Comparison of ENCODE assay signal across 8 cellular contexts in genomic region chr22:30305519-30305905, GRCh38. TPM values are rescaled to one million over a fixed set of nuclear protein-coding genes. Genes with fewer than 3 reads are reported as not detected.
DNase-seq lines count a peak whose midpoint lies in the region; ATAC-seq and TF ChIP-seq lines count a peak whose summit lies in the region.

No MANE protein-coding gene starts in this region.

- POLR2A ChIA-PET in SK-N-SH (lab: Yijun Ruan, JAX) = no interaction called here

- H3K4me3 ChIP-seq in SK-N-SH (ENCODE audit: low read depth in 2 of 2, low read length in 1 of 2) (no peak overlapping the region), suprapubic skin (peak overlapping the region; percentile 22)

- H3K36me3 Mint-ChIP-seq in immature natural killer cell = peaks cover 0 to 8% (median 0%) of the 10 kb centered on the region in 3 donors

- WGBS in SK-N-SH (ENCODE audit: low lambda C conversion rate) = 81% methylated on average over 3 of the region's 4 CpGs
- WGBS in suprapubic skin = 4% methylated on average over 4 of the region's 4 CpGs

- H3K9ac ChIP-seq in SK-N-SH = no peak overlapping the region

- H3K79me2 ChIP-seq in SK-N-SH (ENCODE audit: insufficient read depth) = peaks cover 52% of the 10 kb centered on the region

- H3K9me3 Mint-ChIP-seq in immature natural killer cell = no peaks in the 10 kb centered on the region

- H3K27me3 ChIP-seq in SK-N-SH (ENCODE audit: insufficient read depth) = no peaks in the 10 kb centered on the region
- H3K27me3 ChIP-seq in suprapubic skin = no peaks in the 10 kb centered on the region

- H3K27me3 Mint-ChIP-seq in immature natural killer cell (ENCODE audit: low read depth in 3 of 3) = no peaks in the 10 kb centered on the region

- no peaks in the 10 kb centered on the region for H3K9me2 ChIP-seq in SK-N-SH

- peaks cover 96 to 97% of the 10 kb centered on the region in 2 donors for H3K4me1 Mint-ChIP-seq in immature natural killer cell

- H3K4me3 Mint-ChIP-seq in immature natural killer cell = peak overlapping the region; percentile 68 to 81 (median 79)

- peak overlapping the region; percentile 78 to 97 (median 88) for H3K27ac Mint-ChIP-seq in immature natural killer cell

- DNase-seq in SK-N-SH (no peak), activated T-helper 1 cell treated with Interleukin-2 at 50 U/mL for 16 hours (ENCODE audit: low read depth) (peak; percentile 43), immature natural killer cell (peak; percentile 44 to 52 (median 50)), suprapubic skin (ENCODE audit: low spot score in 2 of 2) (peak in 1 of 2 donors; percentile 76), HuH-7.5 (ENCODE audit: low spot score) (no peak)

- no peak overlapping the region for H2AFZ ChIP-seq in SK-N-SH (ENCODE audit: low read depth)

- H3K36me3 ChIP-seq in SK-N-SH (replicated peaks in 1 of 2; ENCODE audit: control insufficient read depth in 1 of 2, insufficient read depth in 2 of 2, low read length in 1 of 2) (peaks cover 0 to 4% of the 10 kb centered on the region in 2 experiments), KOPT-K1 (ENCODE audit: insufficient read depth, low read length) (peaks cover 34% of the 10 kb centered on the region), suprapubic skin (peaks cover 7% of the 10 kb centered on the region)

- H3K4me1 ChIP-seq in SK-N-SH (ENCODE audit: control insufficient read depth in 1 of 2, insufficient read depth in 2 of 2, low read depth in 1 of 2, low read length in 1 of 2) (peaks cover 7 to 12% of the 10 kb centered on the region in 2 experiments; a peak in 1 of 4 replicates), suprapubic skin (peaks cover 100% of the 10 kb centered on the region)

- H3K9me3 ChIP-seq in SK-N-SH (no peaks in the 10 kb centered on the region), KOPT-K1 (ENCODE audit: insufficient read depth, low read length, poor library complexity, severe bottlenecking) (no peaks in the 10 kb centered on the region), suprapubic skin (no peaks in the 10 kb centered on the region)

- CTCF ChIA-PET in SK-N-SH (lab: Yijun Ruan, JAX) = no interaction called here

- H4K20me1 ChIP-seq in SK-N-SH (ENCODE audit: insufficient read depth) = peaks cover 33% of the 10 kb centered on the region

- H3K4me2 ChIP-seq in SK-N-SH = no peak overlapping the region

- ATAC-seq in SK-N-SH treated with all-trans-retinoic acid at 6 μM for 48 hours (peak; percentile 23; the same call in 2 of the 3 replicates), GM18858 (IDR thresholded peaks at IDR 0.05; ENCODE audit: unreplicated experiment) (no peak)

- H3K27ac ChIP-seq in SK-N-SH (ENCODE audit: low read depth in 2 of 2, low read length in 1 of 2) = no peak overlapping the region
- peak overlapping the region; percentile 100 for H3K27ac ChIP-seq in KOPT-K1 (ENCODE audit: low read depth, low read length, poor library complexity, severe bottlenecking)
- peak overlapping the region; percentile 87 for H3K27ac ChIP-seq in suprapubic skin

- no peaks in the 10 kb centered on the region for H3F3A ChIP-seq in SK-N-SH (replicated peaks; ENCODE audit: insufficient read depth)

- TF ChIP-seq EP300 in SK-N-SH (IDR thresholded peaks at IDR 0.05; ENCODE audit: borderline replicate concordance in 1 of 2, low read depth in 1 of 2, low read length in 1 of 2) (no peak), suprapubic skin (IDR thresholded peaks at IDR 0.05) (no peak)

- peak in 1 of 2 donors; percentile 43 for TF ChIP-seq POLR2A in suprapubic skin (IDR thresholded peaks at IDR 0.05)

- TF ChIP-seq CTCF in SK-N-SH (IDR thresholded peaks at IDR 0.05) (no peak), suprapubic skin (IDR thresholded peaks at IDR 0.05) (no peak)

- TF ChIP-seq RAD21 in SK-N-SH (IDR thresholded peaks at IDR 0.05; ENCODE audit: low read length) = no peak

TF ChIP-seq in SK-N-SH treated with all-trans-retinoic acid at 6 μM for 48 hours, 23 proteins besides CTCF, POLR2A, EP300 and RAD21 (continues in another document):
- TF ChIP-seq RARB (CRISPR knock-in tag; IDR thresholded peaks at IDR 0.05) (no peak), ZC3H10 (CRISPR knock-in tag; IDR thresholded peaks at IDR 0.05) (no peak), BACH2 (CRISPR knock-in tag; IDR thresholded peaks at IDR 0.05; ENCODE audit: borderline replicate concordance) (no peak), ESRRG (CRISPR knock-in tag; IDR thresholded peaks at IDR 0.05) (no peak), SNAI2 (CRISPR knock-in tag; IDR thresholded peaks at IDR 0.05) (no peak), TSHZ2 (CRISPR knock-in tag; IDR thresholded peaks at IDR 0.05) (no peak)

TF ChIP-seq in SK-N-SH, 30 proteins besides CTCF, POLR2A, EP300 and RAD21:
- no peak for TF ChIP-seq POLR2AphosphoS5 (IDR thresholded peaks at IDR 0.05; ENCODE audit: low read depth, low read length)
- TF ChIP-seq PBX3 (IDR thresholded peaks at IDR 0.05) = no peak
- no peak for TF ChIP-seq TAF1 (IDR thresholded peaks at IDR 0.05; ENCODE audit: borderline replicate concordance, low read depth, low read length)
- no peak for TF ChIP-seq RFX5 (IDR thresholded peaks at IDR 0.05; ENCODE audit: low read length)
- TF ChIP-seq NRF1 (IDR thresholded peaks at IDR 0.05; ENCODE audit: low read depth, low read length) = no peak
- TF ChIP-seq MEF2A (IDR thresholded peaks at IDR 0.05; ENCODE audit: borderline replicate concordance, low read depth) = no peak
- no peak for TF ChIP-seq USF2 (IDR thresholded peaks at IDR 0.05; ENCODE audit: borderline replicate concordance, low read depth, low read length)
- no peak for TF ChIP-seq USF1 (IDR thresholded peaks at IDR 0.05; ENCODE audit: borderline replicate concordance, low read depth)
- no peak for TF ChIP-seq ELF1 (IDR thresholded peaks at IDR 0.05)
- TF ChIP-seq FOSL2 (IDR thresholded peaks at IDR 0.05; ENCODE audit: borderline replicate concordance, low read depth) = no peak

RNA-seq across cellular contexts. Expression of gene CASTOR1, which starts 16.2 kb away (rescaled TPM):
- polyA plus RNA-seq in SK-N-SH (2012; rRNA removed) (14.4 and 17.4 TPM in 2 replicates), immature natural killer cell (10 to 100 TPM in 2 of 3 donors, 1 to 10 TPM in 1; 9.3 to 16.9 (median 11.8) TPM)
- 4.5 and 8.5 TPM in 2 replicates for polyA plus RNA-seq in SK-N-SH (2012; cell fraction: cytosol; rRNA removed)
- 29.2 and 38.1 TPM in 2 replicates for polyA plus RNA-seq in SK-N-SH (2012; cell fraction: nucleus; rRNA removed)
- total RNA-seq in suprapubic skin = 10 to 100 TPM; 16.3 to 22.8 (median 20.6) TPM

RNA-seq across cellular contexts. Expression of gene TBC1D10A, which starts 21.2 kb away (rescaled TPM):
- polyA plus RNA-seq in SK-N-SH (2012; rRNA removed) (15.3 and 16.5 TPM in 2 replicates), immature natural killer cell (10 to 100 TPM; 46.2 to 59.9 (median 49.2) TPM)
- polyA plus RNA-seq in SK-N-SH (2012; cell fraction: cytosol; rRNA removed) = 6.5 and 9.7 TPM in 2 replicates
- 27.1 and 28.3 TPM in 2 replicates for polyA plus RNA-seq in SK-N-SH (2012; cell fraction: nucleus; rRNA removed)
- total RNA-seq in suprapubic skin = 10 to 100 TPM; 38.3 to 49.2 (median 43.0) TPM

RNA-seq across cellular contexts. Expression of gene OSM, which starts 38.9 kb away (rescaled TPM):
- polyA plus RNA-seq in SK-N-SH (2012; rRNA removed) = not detected in 2 replicates
- not detected in 2 replicates for polyA plus RNA-seq in SK-N-SH (2012; cell fraction: cytosol; rRNA removed)
- polyA plus RNA-seq in SK-N-SH (2012; cell fraction: nucleus; rRNA removed) = 0.02 and 0.12 TPM in 2 replicates
- 10 to 100 TPM in 2 of 3 donors, 1 to 10 TPM in 1; 7.5 to 22.3 (median 16.6) TPM for polyA plus RNA-seq in immature natural killer cell
- under 1 TPM in 1 of 4 donors, not detected in 3; 0.34 TPM for total RNA-seq in suprapubic skin

RNA-seq across cellular contexts. Expression of gene SF3A1, which starts 51.2 kb away (rescaled TPM):
- polyA plus RNA-seq in SK-N-SH (2012; rRNA removed) (37.5 and 75.2 TPM in 2 replicates), immature natural killer cell (100 to 1,000 TPM in 1 of 3 donors, 10 to 100 TPM in 2; 35.5 to 133 (median 69.6) TPM)
- polyA plus RNA-seq in SK-N-SH (2012; cell fraction: cytosol; rRNA removed) = 57.9 and 75.1 TPM in 2 replicates
- 121 and 150 TPM in 2 replicates for polyA plus RNA-seq in SK-N-SH (2012; cell fraction: nucleus; rRNA removed)
- 100 to 1,000 TPM; 112 to 208 (median 152) TPM for total RNA-seq in suprapubic skin

RNA-seq across cellular contexts. Expression of gene CCDC157, which starts 51.3 kb away (rescaled TPM):
- 5.8 and 7.9 TPM in 2 replicates for polyA plus RNA-seq in SK-N-SH (2012; rRNA removed)
- polyA plus RNA-seq in SK-N-SH (2012; cell fraction: cytosol; rRNA removed) = 3.3 and 5.5 TPM in 2 replicates
- polyA plus RNA-seq in SK-N-SH (2012; cell fraction: nucleus; rRNA removed) = 8.3 and 9.8 TPM in 2 replicates
- 1 to 10 TPM; 1.4 to 3.5 (median 1.9) TPM for polyA plus RNA-seq in immature natural killer cell
- 1 to 10 TPM; 2.2 to 4.7 (median 3.1) TPM for total RNA-seq in suprapubic skin

Comparison
In these comparisons a context has a peak if more than half of its experiments do, and no peak if none do; other contexts are left out.
1. DNase-seq: peak in activated T-helper 1 cell treated with Interleukin-2 at 50 U/mL for 16 hours (single experiment) and immature natural killer cell (3 of 3); none in SK-N-SH (single experiment) and HuH-7.5 (single experiment).
2. H3K27ac ChIP-seq: peak in KOPT-K1 (single experiment) and suprapubic skin (single experiment); none in SK-N-SH (0 of 2).
3. RNA of gene OSM, which starts 38.9 kb away (polyA plus RNA-seq): 7.5 to 22.3 TPM in immature natural killer cell; 0.02 to 0.12 TPM in SK-N-SH; every median in the first group is over 4 times any median in the second.